1 cellular context compared by ENCODE assay signal in the genomic region with DNA sequence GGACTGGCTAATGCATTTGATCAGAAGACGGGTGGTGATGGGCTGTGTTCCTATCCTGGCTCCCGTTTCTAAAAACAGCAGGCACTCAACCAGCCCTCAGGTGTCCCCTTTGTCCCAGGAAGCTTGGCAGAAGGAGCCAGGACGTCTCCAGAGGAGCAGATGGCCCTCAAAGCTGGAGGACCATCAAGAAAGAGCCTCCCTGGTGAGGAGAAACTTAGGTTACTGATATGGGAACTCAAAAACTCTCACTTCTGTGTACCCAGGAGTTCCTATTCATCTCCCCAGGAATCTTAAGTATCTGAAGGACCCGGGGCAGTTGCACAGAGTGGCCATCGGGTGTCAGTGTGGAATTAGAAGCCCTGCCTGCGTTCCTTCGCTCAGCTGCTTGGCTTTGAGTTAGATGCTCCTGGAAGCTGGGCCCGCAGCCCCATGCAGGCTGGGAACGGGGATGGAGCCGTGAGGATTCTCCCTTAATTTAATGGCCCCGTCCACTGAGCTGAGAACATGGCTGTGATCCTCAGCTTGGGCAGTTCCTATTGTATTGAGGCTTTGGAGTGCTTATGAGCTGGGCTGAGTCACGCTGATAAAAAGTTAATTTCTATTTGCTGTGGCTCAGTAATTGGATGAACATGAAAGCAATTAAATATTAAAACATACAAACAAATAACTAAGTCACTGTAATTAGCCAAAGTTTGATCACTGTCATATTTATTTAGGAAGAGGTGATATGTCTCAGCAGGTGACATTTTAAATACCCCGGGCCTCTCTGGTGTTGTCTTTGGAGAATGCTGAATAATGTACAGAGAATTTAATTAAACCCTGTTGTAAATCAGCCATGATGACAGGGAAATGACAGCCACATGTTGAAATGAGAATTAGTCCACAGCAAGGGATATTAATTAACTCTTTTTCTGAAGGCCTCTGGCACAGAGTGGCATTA.
TF ChIP-seq lines count a peak whose summit lies in the region.

No MANE protein-coding gene starts in this region.

TF ChIP-seq in HEK293, 187 proteins besides CTCF, POLR2A, EP300 and RAD21 (continued from another document and continues in another):
- TF ChIP-seq, protein P1, sequence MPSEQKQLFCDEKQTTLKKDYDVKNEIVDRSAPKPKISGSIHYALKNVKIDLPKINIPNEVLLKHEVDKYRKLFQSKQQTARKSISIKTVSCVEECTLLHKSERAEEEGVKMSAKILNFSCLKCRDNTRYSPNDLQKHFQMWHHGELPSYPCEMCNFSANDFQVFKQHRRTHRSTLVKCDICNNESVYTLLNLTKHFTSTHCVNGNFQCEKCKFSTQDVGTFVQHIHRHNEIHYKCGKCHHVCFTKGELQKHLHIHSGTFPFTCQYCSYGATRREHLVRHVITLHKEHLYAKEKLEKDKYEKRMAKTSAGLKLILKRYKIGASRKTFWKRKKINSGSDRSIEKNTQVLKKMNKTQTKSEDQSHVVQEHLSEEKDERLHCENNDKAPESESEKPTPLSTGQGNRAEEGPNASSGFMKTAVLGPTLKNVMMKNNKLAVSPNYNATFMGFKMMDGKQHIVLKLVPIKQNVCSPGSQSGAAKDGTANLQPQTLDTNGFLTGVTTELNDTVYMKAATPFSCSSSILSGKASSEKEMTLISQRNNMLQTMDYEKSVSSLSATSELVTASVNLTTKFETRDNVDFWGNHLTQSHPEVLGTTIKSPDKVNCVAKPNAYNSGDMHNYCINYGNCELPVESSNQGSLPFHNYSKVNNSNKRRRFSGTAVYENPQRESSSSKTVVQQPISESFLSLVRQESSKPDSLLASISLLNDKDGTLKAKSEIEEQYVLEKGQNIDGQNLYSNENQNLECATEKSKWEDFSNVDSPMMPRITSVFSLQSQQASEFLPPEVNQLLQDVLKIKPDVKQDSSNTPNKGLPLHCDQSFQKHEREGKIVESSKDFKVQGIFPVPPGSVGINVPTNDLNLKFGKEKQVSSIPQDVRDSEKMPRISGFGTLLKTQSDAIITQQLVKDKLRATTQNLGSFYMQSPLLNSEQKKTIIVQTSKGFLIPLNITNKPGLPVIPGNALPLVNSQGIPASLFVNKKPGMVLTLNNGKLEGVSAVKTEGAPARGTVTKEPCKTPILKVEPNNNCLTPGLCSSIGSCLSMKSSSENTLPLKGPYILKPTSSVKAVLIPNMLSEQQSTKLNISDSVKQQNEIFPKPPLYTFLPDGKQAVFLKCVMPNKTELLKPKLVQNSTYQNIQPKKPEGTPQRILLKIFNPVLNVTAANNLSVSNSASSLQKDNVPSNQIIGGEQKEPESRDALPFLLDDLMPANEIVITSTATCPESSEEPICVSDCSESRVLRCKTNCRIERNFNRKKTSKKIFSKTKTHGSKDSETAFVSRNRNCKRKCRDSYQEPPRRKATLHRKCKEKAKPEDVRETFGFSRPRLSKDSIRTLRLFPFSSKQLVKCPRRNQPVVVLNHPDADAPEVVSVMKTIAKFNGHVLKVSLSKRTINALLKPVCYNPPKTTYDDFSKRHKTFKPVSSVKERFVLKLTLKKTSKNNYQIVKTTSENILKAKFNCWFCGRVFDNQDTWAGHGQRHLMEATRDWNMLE (tag by site-specific recombination; conservative IDR thresholded peaks at IDR 0.05; ENCODE audit: low read depth), result no peak; the same call in 1 of the 2 replicates
- TF ChIP-seq KLF9 (tag by site-specific recombination; IDR thresholded peaks at IDR 0.05; ENCODE audit: low read depth), result no peak
- TF ChIP-seq ZNF623 (tag by site-specific recombination; IDR thresholded peaks at IDR 0.05), result no peak
- TF ChIP-seq OSR2 (tag by site-specific recombination; IDR thresholded peaks at IDR 0.05), result peak; percentile 91
- TF ChIP-seq GLI2 (tag by site-specific recombination; IDR thresholded peaks at IDR 0.05; ENCODE audit: borderline replicate concordance, low read depth), result peak; percentile 89; the same call in 1 of the 2 replicates
- no peak for TF ChIP-seq ZNF223 (tag by site-specific recombination; IDR thresholded peaks at IDR 0.05)
- no peak for TF ChIP-seq ZNF585B (tag by site-specific recombination; IDR thresholded peaks at IDR 0.05)
- TF ChIP-seq, protein P2, sequence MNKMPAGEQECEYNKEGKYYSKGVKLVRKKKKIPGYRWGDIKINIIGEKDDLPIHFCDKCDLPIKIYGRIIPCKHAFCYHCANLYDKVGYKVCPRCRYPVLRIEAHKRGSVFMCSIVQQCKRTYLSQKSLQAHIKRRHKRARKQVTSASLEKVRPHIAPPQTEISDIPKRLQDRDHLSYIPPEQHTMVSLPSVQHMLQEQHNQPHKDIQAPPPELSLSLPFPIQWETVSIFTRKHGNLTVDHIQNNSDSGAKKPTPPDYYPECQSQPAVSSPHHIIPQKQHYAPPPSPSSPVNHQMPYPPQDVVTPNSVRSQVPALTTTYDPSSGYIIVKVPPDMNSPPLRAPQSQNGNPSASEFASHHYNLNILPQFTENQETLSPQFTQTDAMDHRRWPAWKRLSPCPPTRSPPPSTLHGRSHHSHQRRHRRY (tag by site-specific recombination; IDR thresholded peaks at IDR 0.05), result no peak
- TF ChIP-seq ZNF664 (tag by site-specific recombination; IDR thresholded peaks at IDR 0.05), result 0 out of 2 replicates have a peak, but pooled peaks have one; percentile 35
- 0 out of 2 replicates have a peak, but pooled peaks have one; percentile 28 for TF ChIP-seq ZBTB8A (tag by site-specific recombination; IDR thresholded peaks at IDR 0.05)
- TF ChIP-seq ZNF670 (tag by site-specific recombination; IDR thresholded peaks at IDR 0.05; ENCODE audit: low read depth), result no peak
- peak; percentile 85 for TF ChIP-seq ZNF639 (tag by site-specific recombination; IDR thresholded peaks at IDR 0.05)
- TF ChIP-seq ZFP3 (tag by site-specific recombination; IDR thresholded peaks at IDR 0.05; ENCODE audit: low read depth), result no peak
- no peak for TF ChIP-seq ZNF146 (tag by site-specific recombination; IDR thresholded peaks at IDR 0.05)
- no peak for TF ChIP-seq ZNF768 (tag by site-specific recombination; IDR thresholded peaks at IDR 0.05)
- peak; percentile 66; the same call in 1 of the 2 replicates for TF ChIP-seq ZNF24 (tag by site-specific recombination; IDR thresholded peaks at IDR 0.05)
- no peak for TF ChIP-seq PRDM2 (tag by site-specific recombination; IDR thresholded peaks at IDR 0.05; ENCODE audit: borderline replicate concordance)
- TF ChIP-seq ZNF266 (tag by site-specific recombination; IDR thresholded peaks at IDR 0.05; ENCODE audit: low read depth), result no peak
- no peak for TF ChIP-seq ZNF830 (tag by site-specific recombination; IDR thresholded peaks at IDR 0.05; ENCODE audit: low read depth)
- peak; percentile 75 for TF ChIP-seq SCRT2 (tag by site-specific recombination; IDR thresholded peaks at IDR 0.05)
- no peak for TF ChIP-seq ZNF10 (tag by site-specific recombination; IDR thresholded peaks at IDR 0.05)
- no peak for TF ChIP-seq EGR2 (tag by site-specific recombination; IDR thresholded peaks at IDR 0.05; ENCODE audit: low read depth)
- no peak for TF ChIP-seq RBAK (tag by site-specific recombination; IDR thresholded peaks at IDR 0.05)
- TF ChIP-seq ZNF433 (tag by site-specific recombination; IDR thresholded peaks at IDR 0.05; ENCODE audit: low read depth), result no peak
- no peak for TF ChIP-seq ZXDB (tag by site-specific recombination; IDR thresholded peaks at IDR 0.05)
- TF ChIP-seq KLF1 (tag by site-specific recombination; IDR thresholded peaks at IDR 0.05), result no peak
- TF ChIP-seq TRIM28 (IDR thresholded peaks at IDR 0.05; ENCODE audit: borderline replicate concordance, low read length), result peak; percentile 27; the same call in 1 of the 2 replicates
- no peak for TF ChIP-seq ATF2 (tag by site-specific recombination; IDR thresholded peaks at IDR 0.05; ENCODE audit: low read depth)
- no peak for TF ChIP-seq ZNF677 (tag by site-specific recombination; IDR thresholded peaks at IDR 0.05)
- TF ChIP-seq ZBTB7A (tag by site-specific recombination; IDR thresholded peaks at IDR 0.05; ENCODE audit: low read depth), result 0 out of 2 replicates have a peak, but pooled peaks have one; percentile 36
- TF ChIP-seq ZNF521 (tag by site-specific recombination; IDR thresholded peaks at IDR 0.05), result no peak
- no peak for TF ChIP-seq ELK4 (IDR thresholded peaks at IDR 0.05; ENCODE audit: borderline replicate concordance, low read depth, low read length)
- no peak for TF ChIP-seq GLI4 (tag by site-specific recombination; IDR thresholded peaks at IDR 0.05)
- no peak for TF ChIP-seq ZNF140 (tag by site-specific recombination; IDR thresholded peaks at IDR 0.05)
- TF ChIP-seq YY2 (tag by site-specific recombination; IDR thresholded peaks at IDR 0.05), result 0 out of 2 replicates have a peak, but pooled peaks have one; percentile 52
- TF ChIP-seq ZNF629 (tag by site-specific recombination; IDR thresholded peaks at IDR 0.05), result peak; percentile 80
- TF ChIP-seq ZNF837 (tag by site-specific recombination; IDR thresholded peaks at IDR 0.05), result no peak
- TF ChIP-seq ZNF366 (tag by site-specific recombination; conservative IDR thresholded peaks at IDR 0.05), result peak; percentile 100
- no peak for TF ChIP-seq ZNF202 (tag by site-specific recombination; IDR thresholded peaks at IDR 0.05; ENCODE audit: borderline replicate concordance)
- TF ChIP-seq, protein P3, sequence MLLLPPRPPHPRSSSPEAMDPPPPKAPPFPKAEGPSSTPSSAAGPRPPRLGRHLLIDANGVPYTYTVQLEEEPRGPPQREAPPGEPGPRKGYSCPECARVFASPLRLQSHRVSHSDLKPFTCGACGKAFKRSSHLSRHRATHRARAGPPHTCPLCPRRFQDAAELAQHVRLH (tag by site-specific recombination; IDR thresholded peaks at IDR 0.05), result no peak
- 0 out of 2 replicates have a peak, but pooled peaks have one; percentile 23 for TF ChIP-seq ZNF184 (tag by site-specific recombination; IDR thresholded peaks at IDR 0.05)
- no peak for TF ChIP-seq ZNF354C (tag by site-specific recombination; IDR thresholded peaks at IDR 0.05; ENCODE audit: borderline replicate concordance, low read depth)
- TF ChIP-seq ZEB2 (tag by site-specific recombination; IDR thresholded peaks at IDR 0.05), result peak; percentile 86
